1 cellular context compared by ENCODE assay signal in the genomic region with DNA sequence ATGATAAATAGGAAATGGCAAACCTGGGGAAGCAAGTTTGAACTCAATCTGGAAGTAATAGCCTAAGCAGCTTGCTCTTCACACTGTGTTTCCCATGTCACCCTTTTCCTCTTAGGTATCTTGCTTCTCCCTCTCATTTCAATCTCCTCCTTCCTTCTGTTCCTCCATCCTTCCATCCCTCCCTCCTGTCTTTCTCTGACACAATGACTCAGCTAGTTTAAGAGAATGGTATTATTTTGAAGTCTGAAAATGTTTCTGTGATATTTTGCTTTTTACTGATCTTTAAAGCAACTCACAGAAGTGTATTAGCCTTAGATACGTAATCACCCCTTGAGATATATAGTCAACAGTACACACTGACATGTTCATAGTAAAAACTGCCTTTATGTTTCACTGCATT.
TF ChIP-seq lines count a peak whose summit lies in the region.

No MANE protein-coding gene starts in this region.

TF ChIP-seq in WTC11, 78 proteins besides CTCF, POLR2A, EP300 and RAD21 (continued from another document):
- no peak for TF ChIP-seq PRDM15 (CRISPR knock-in tag; IDR thresholded peaks at IDR 0.05)
- TF ChIP-seq KAT7 (CRISPR knock-in tag; IDR thresholded peaks at IDR 0.05; ENCODE audit: borderline replicate concordance): no peak
